In genomic region chr20:36154696-36155628, GRCh38 we compare ENCODE assay signal across 8 cellular contexts. TPM values are rescaled to one million over a fixed set of nuclear protein-coding genes. Genes with fewer than 3 reads are reported as not detected.
A peak's percentile ranks its signal among the peaks of the same experiment; 100 is the strongest.
DNase-seq lines count a peak whose midpoint lies in the region; ATAC-seq and TF ChIP-seq lines count a peak whose summit lies in the region.

Gene EPB41L1, plus strand, starts transcription at chr20:36154740. Its CDS starts 19,038 bp downstream, at chr20:36173778.

- POLR2A ChIA-PET in CD4-positive, alpha-beta T cell (lab: Charles Lee), result no interaction called here

- H3K27me3 Mint-ChIP-seq in CD4-positive, alpha-beta T cell, result peaks cover 53% of the 10 kb centered on the region

- H3K36me3 Mint-ChIP-seq in CD4-positive, alpha-beta T cell (ENCODE audit: low read depth), result no peaks in the 10 kb centered on the region

- no peak for TF ChIP-seq POLR2A in suprapubic skin (IDR thresholded peaks at IDR 0.05)

- WGBS in suprapubic skin, result 45% methylated on average over 7 of the region's 51 CpGs

- H3K4me1 Mint-ChIP-seq in CD4-positive, alpha-beta T cell (ENCODE audit: low read depth), result peaks cover 6% of the 10 kb centered on the region

- H3K4me1 ChIP-seq in colonic mucosa (no peaks in the 10 kb centered on the region), lower lobe of right lung (peaks cover 33% of the 10 kb centered on the region), suprapubic skin (peaks cover 51% of the 10 kb centered on the region)

- ATAC-seq in CD4-positive, alpha-beta T cell (ENCODE audit: poor library complexity), result peak; percentile 45
- ATAC-seq in lower lobe of right lung (no peak), GM19328 (IDR thresholded peaks at IDR 0.05; ENCODE audit: unreplicated experiment) (no peak)

- H3K27ac ChIP-seq in CD4-positive, alpha-beta T cell (ENCODE audit: low read depth, low read length), result no peak within 1 kb of the TSS
- H3K27ac ChIP-seq in colonic mucosa, result no peak within 1 kb of the TSS
- peak within 1 kb of the TSS; percentile 53 for H3K27ac ChIP-seq in lower lobe of right lung
- peak within 1 kb of the TSS; percentile 82 for H3K27ac ChIP-seq in suprapubic skin

- no peak for TF ChIP-seq CTCF in CD4-positive, alpha-beta T cell (IDR thresholded peaks at IDR 0.05)
- TF ChIP-seq CTCF in LNCaP clone FGC (IDR thresholded peaks at IDR 0.05; ENCODE audit: control insufficient read depth, extremely low read depth, insufficient read depth) (no peak), colonic mucosa (IDR thresholded peaks at IDR 0.05) (no peak), lower lobe of right lung (IDR thresholded peaks at IDR 0.05) (no peak), suprapubic skin (IDR thresholded peaks at IDR 0.05) (no peak)

- no peak for DNase-seq in CD4-positive, alpha-beta T cell
- DNase-seq in LNCaP clone FGC (ENCODE audit: low read depth) (no peak), colonic mucosa (no peak), lower lobe of right lung (peak; percentile 51), suprapubic skin (ENCODE audit: low spot score in 2 of 2) (peak; percentile 73 to 86), foreskin melanocyte (no peak), NK-92 (lab: John Stamatoyannopoulos, UW; ENCODE audit: unreplicated experiment) (no peak)

- H3K9me3 Mint-ChIP-seq in CD4-positive, alpha-beta T cell, result no peaks in the 10 kb centered on the region

- no peak within 1 kb of the TSS for H3K27ac Mint-ChIP-seq in CD4-positive, alpha-beta T cell

- H3K4me3 Mint-ChIP-seq in CD4-positive, alpha-beta T cell, result peak within 1 kb of the TSS; percentile 78

- H3K36me3 ChIP-seq in colonic mucosa (no peaks in the 10 kb centered on the region), lower lobe of right lung (no peaks in the 10 kb centered on the region), suprapubic skin (no peaks in the 10 kb centered on the region)

- H3K9ac ChIP-seq in colonic mucosa (ENCODE audit: low read depth in 2 of 2, low read length in 2 of 2), result peak within 1 kb of the TSS; percentile 21 to 77

- TF ChIP-seq EP300 in suprapubic skin (IDR thresholded peaks at IDR 0.05), result no peak

- peaks cover 31% of the 10 kb centered on the region for H3K27me3 ChIP-seq in CD4-positive, alpha-beta T cell (ENCODE audit: control insufficient read depth, insufficient read depth, low read length)
- no peaks in the 10 kb centered on the region for H3K27me3 ChIP-seq in colonic mucosa
- H3K27me3 ChIP-seq in lower lobe of right lung (ENCODE audit: low read depth), result no peaks in the 10 kb centered on the region
- no peaks in the 10 kb centered on the region for H3K27me3 ChIP-seq in suprapubic skin

- intact Hi-C loops in CD4-positive, alpha-beta T cell (cut with DNase I, micrococcal nuclease), result loop anchor here in 1 of 2 experiments (5.0 kb wide), 1 partner anchor 287 kb away; no protein-coding TSS in a partner anchor
- intact Hi-C loops in colonic mucosa (cut with DNase I) (loop anchor here (5.0 kb wide), 1 partner anchor 42 kb away; no protein-coding TSS in a partner anchor), lower lobe of right lung (cut with DNase I) (no loop called here)

- H3K4me3 ChIP-seq in LNCaP clone FGC (ENCODE audit: low read depth, low read length) (peak within 1 kb of the TSS; percentile 69), colonic mucosa (peak within 1 kb of the TSS; percentile 39), lower lobe of right lung (peak within 1 kb of the TSS; percentile 69), suprapubic skin (peak within 1 kb of the TSS; percentile 66)

- CTCF ChIA-PET in CD4-positive, alpha-beta T cell (lab: Charles Lee), result no interaction called here

- H3K9me3 ChIP-seq in CD4-positive, alpha-beta T cell (ENCODE audit: control insufficient read depth, low read length), result no peaks in the 10 kb centered on the region
- H3K9me3 ChIP-seq in colonic mucosa (no peaks in the 10 kb centered on the region), lower lobe of right lung (no peaks in the 10 kb centered on the region), suprapubic skin (no peaks in the 10 kb centered on the region)

RNA-seq across cellular contexts. Expression of gene EPB41L1, which starts in this region (rescaled TPM):
- under 1 TPM; 0.19 to 0.25 TPM for total RNA-seq in CD4-positive, alpha-beta T cell
- total RNA-seq in colonic mucosa (10 to 100 TPM; 40.3 to 59.2 TPM), lower lobe of right lung (68.9 TPM), suprapubic skin (10 to 100 TPM; 14.3 to 27.9 (median 21.4) TPM)

Comparison
In these comparisons a context has a peak if more than half of its experiments do, and no peak if none do; other contexts are left out.
1. RNA of gene EPB41L1 (total RNA-seq): 68.9 TPM in lower lobe of right lung (single experiment), 40.3 to 59.2 TPM in colonic mucosa and 14.3 to 27.9 TPM in suprapubic skin; 0.19 to 0.25 TPM in CD4-positive, alpha-beta T cell; every median in the first group is over 10 times any median in the second.
2. Peak in ATAC-seq in CD4-positive, alpha-beta T cell; RNA of the gene not detected or under 1 TPM.
3. DNase-seq: peak in lower lobe of right lung (single experiment) and suprapubic skin (2 of 2); none in CD4-positive, alpha-beta T cell (0 of 10), LNCaP clone FGC (single experiment), colonic mucosa (single experiment), foreskin melanocyte (single experiment) and NK-92 (single experiment).
4. H3K27ac ChIP-seq: peak in lower lobe of right lung (single experiment) and suprapubic skin (single experiment); none in CD4-positive, alpha-beta T cell (single experiment) and colonic mucosa (single experiment).
5. Peak in every context shown above with its lines, with median percentiles within 50 percentile points of each other: H3K4me3 ChIP-seq.